In the genomic region with DNA sequence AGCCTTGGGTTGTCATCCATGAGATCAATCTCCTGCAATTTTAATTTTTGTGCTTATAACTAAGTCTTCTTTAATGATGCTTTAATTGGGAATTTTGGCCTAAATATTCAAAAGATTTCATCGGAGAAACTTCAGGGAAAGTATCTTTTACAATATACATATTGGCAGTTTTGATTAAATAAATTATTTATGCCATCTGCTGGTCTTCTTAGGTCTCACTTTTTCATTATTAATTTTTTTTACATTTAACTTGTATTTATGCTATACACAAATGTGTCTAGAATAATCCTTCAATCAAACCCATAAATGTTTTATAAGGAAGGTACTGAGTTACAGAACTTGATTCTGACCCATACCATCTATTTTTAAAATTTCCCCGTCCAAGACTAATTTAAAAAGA, we compare ENCODE assay signal across 23 cellular contexts.
A peak's percentile ranks its signal among the peaks of the same experiment; 100 is the strongest.
DNase-seq lines count a peak whose midpoint lies in the region; ATAC-seq and TF ChIP-seq lines count a peak whose summit lies in the region.
"Had no signal": no experiment of that assay in that cellular context is flagged by ENCODE, and none has a peak within 500 bp of the region (broad histone marks: within the 10 kb centered on the region; RNA-seq: fewer than 3 reads in every experiment).

No MANE protein-coding gene starts in this region.

- H3K9me3 ChIP-seq in breast epithelium (no peaks in the 10 kb centered on the region), PC-3 (ENCODE audit: low read length) (no peaks in the 10 kb centered on the region)
- no peaks in the 10 kb centered on the region for H3K9me3 ChIP-seq in effector memory CD4-positive, alpha-beta T cell (ENCODE audit: control insufficient read depth, low read length)
- H3K9me3 ChIP-seq: BLaER1, esophagus squamous epithelium, lower lobe of right lung, right lobe of liver, transverse colon had no signal

- H3K4me2 ChIP-seq in PC-3 (ENCODE audit: low read length) = no peak overlapping the region
- H3K4me2 ChIP-seq: BLaER1 had no signal

- no peaks in the 10 kb centered on the region for H3K27me3 ChIP-seq in breast epithelium
- H3K27me3 ChIP-seq in PC-3 (ENCODE audit: low read length) = no peaks in the 10 kb centered on the region
- no peaks in the 10 kb centered on the region for H3K27me3 ChIP-seq in effector memory CD4-positive, alpha-beta T cell (replicated peaks; ENCODE audit: control insufficient read depth, insufficient read depth, low read length, poor library complexity, severe bottlenecking)
- H3K27me3 ChIP-seq: BLaER1, esophagus squamous epithelium, right lobe of liver, transverse colon had no signal

- no TSS peak for BruUV-seq in MCF 10A (replicated peaks; lab: Mats Ljungman, UMichigan)
- no TSS peak for BruUV-seq in PC-3 (replicated peaks; lab: Mats Ljungman, UMichigan)

- no peak for ATAC-seq in PC-3
- ATAC-seq in stimulated activated naive CD8-positive, alpha-beta T cell treated with anti-CD3 and anti-CD28 coated beads, Interleukin-15, amount 100 ng/mL, for 72 hours = no peak
- ATAC-seq: activated CD4-positive, CD25-positive, alpha-beta regulatory T cell treated with anti-CD3 and anti-CD28 coated beads, Interleukin-2, amount 50 U/mL, for 24 hours; lower lobe of right lung; natural killer cell treated with Interleukin-12 subunit alpha and Interleukin-12 subunit beta and Interleukin-15 and Interleukin-18, amount 100 ng/mL, for 72 hours; right lobe of liver had no signal

- H3K9ac ChIP-seq in PC-3 (ENCODE audit: low read length) = no peak overlapping the region
- H3K9ac ChIP-seq: BLaER1 had no signal

- no peaks in the 10 kb centered on the region for H3K27me3 Mint-ChIP-seq in MCF 10A (ENCODE audit: insufficient read depth, unreplicated experiment)
- H3K27me3 Mint-ChIP-seq in stimulated activated naive CD8-positive, alpha-beta T cell treated with anti-CD3 and anti-CD28 coated beads, Interleukin-15, amount 100 ng/mL, for 72 hours = no peaks in the 10 kb centered on the region
- H3K27me3 Mint-ChIP-seq: natural killer cell treated with Interleukin-12 subunit alpha and Interleukin-12 subunit beta and Interleukin-15 and Interleukin-18, amount 100 ng/mL, for 72 hours had no signal

- no peaks in the 10 kb centered on the region for H3K36me3 ChIP-seq in breast epithelium
- no peaks in the 10 kb centered on the region for H3K36me3 ChIP-seq in PC-3 (ENCODE audit: low read depth, low read length)
- no peaks in the 10 kb centered on the region for H3K36me3 ChIP-seq in effector memory CD4-positive, alpha-beta T cell (ENCODE audit: control insufficient read depth, insufficient read depth, low read length)
- H3K36me3 ChIP-seq: BLaER1, esophagus squamous epithelium, lower lobe of right lung, right lobe of liver, transverse colon had no signal

- H2AFZ ChIP-seq in PC-3 (ENCODE audit: low read length) = no peak overlapping the region

- no peaks in the 10 kb centered on the region for H4K20me1 ChIP-seq in PC-3 (ENCODE audit: low read length)
- H4K20me1 ChIP-seq: BLaER1 had no signal

- H3K4me3 ChIP-seq in breast epithelium (no peak overlapping the region), PC-3 (ENCODE audit: low read length) (no peak overlapping the region), fibroblast of mammary gland (ENCODE audit: control insufficient read depth, low read depth, low read length) (no peak overlapping the region)
- H3K4me3 ChIP-seq in effector memory CD4-positive, alpha-beta T cell (ENCODE audit: insufficient read depth, low read depth, low read length, poor library complexity, severe bottlenecking) = no peak overlapping the region
- H3K4me3 ChIP-seq: BLaER1, lower lobe of right lung, right lobe of liver, transverse colon had no signal

- no peaks in the 10 kb centered on the region for H3K79me2 ChIP-seq in PC-3 (ENCODE audit: low read length)

- POLR2A ChIA-PET in MCF 10A (lab: Yijun Ruan, JAX) (no interaction called here), PC-3 (lab: Charles Lee; ENCODE audit: unreplicated experiment) (no interaction called here)

- CTCF ChIA-PET in MCF 10A (lab: Yijun Ruan, JAX) (interaction anchor here (0.7 to 1.3 kb wide), 3 partner anchors 19 to 115 kb away, joined by 3 to 4 read pairs (median 3); no protein-coding TSS in a partner anchor), PC-3 (lab: Charles Lee) (no interaction called here)

- H3K4me1 ChIP-seq in breast epithelium (no peaks in the 10 kb centered on the region), PC-3 (ENCODE audit: insufficient read depth, low read length) (peaks cover 8% of the 10 kb centered on the region)
- no peaks in the 10 kb centered on the region for H3K4me1 ChIP-seq in effector memory CD4-positive, alpha-beta T cell (ENCODE audit: control insufficient read depth, insufficient read depth, low read length, poor library complexity, severe bottlenecking)
- H3K4me1 ChIP-seq: BLaER1, esophagus squamous epithelium, lower lobe of right lung had no signal

- no peak overlapping the region for H3K27ac ChIP-seq in breast epithelium
- no peak overlapping the region for H3K27ac ChIP-seq in PC-3 (ENCODE audit: low read length)
- H3K27ac ChIP-seq in effector memory CD4-positive, alpha-beta T cell (ENCODE audit: insufficient read depth, low read length, poor library complexity, severe bottlenecking) = no peak overlapping the region
- H3K27ac ChIP-seq: BLaER1, esophagus squamous epithelium, lower lobe of right lung, right lobe of liver, transverse colon had no signal

- H3K36me3 Mint-ChIP-seq in MCF 10A (ENCODE audit: insufficient read depth, unreplicated experiment) = no peaks in the 10 kb centered on the region
- H3K36me3 Mint-ChIP-seq: brain; natural killer cell treated with Interleukin-12 subunit alpha and Interleukin-12 subunit beta and Interleukin-15 and Interleukin-18, amount 100 ng/mL, for 72 hours had no signal

- H3K4me1 Mint-ChIP-seq in MCF 10A (ENCODE audit: insufficient read depth, unreplicated experiment) = peaks cover 6% of the 10 kb centered on the region
- no peaks in the 10 kb centered on the region for H3K4me1 Mint-ChIP-seq in stimulated activated naive CD8-positive, alpha-beta T cell treated with anti-CD3 and anti-CD28 coated beads, Interleukin-15, amount 100 ng/mL, for 72 hours
- H3K4me1 Mint-ChIP-seq: brain had no signal

- peak; percentile 6 for DNase-seq in MCF 10A (ENCODE audit: unreplicated experiment)
- DNase-seq in breast epithelium (ENCODE audit: low spot score in 2 of 2) = no peak
- peak; percentile 7 for DNase-seq in PC-3
- DNase-seq in fibroblast of mammary gland (ENCODE audit: low read depth) = no peak
- no peak for DNase-seq in effector memory CD4-positive, alpha-beta T cell
- DNase-seq in stimulated activated naive CD8-positive, alpha-beta T cell treated with anti-CD3 and anti-CD28 coated beads, Interleukin-15, amount 100 ng/mL, for 72 hours = no peak
- no peak for DNase-seq in stimulated activated CD4-positive, alpha-beta T cell treated with anti-CD3 and anti-CD28 coated beads, Interleukin-4, amount 100 ng/mL, for 24 hours
- no peak for DNase-seq in GM19238 (ENCODE audit: insufficient read length, low spot score)
- DNase-seq: activated T-cell treated with anti-CD3 and anti-CD28 coated beads, Interleukin-2, amount 50 U/mL, for 1 hour; esophagus squamous epithelium; lower lobe of right lung; NCI-H1436; NCI-H2107; NCI-H446; right lobe of liver; SIG-M5; stimulated activated CD4-positive, alpha-beta T cell treated with anti-CD3 and anti-CD28 coated beads, Interleukin-15, amount 100 ng/mL, for 24 hours; T-helper 1 cell; transverse colon had no signal

- H3K9me3 Mint-ChIP-seq in MCF 10A (ENCODE audit: unreplicated experiment) = no peaks in the 10 kb centered on the region
- no peaks in the 10 kb centered on the region for H3K9me3 Mint-ChIP-seq in stimulated activated naive CD8-positive, alpha-beta T cell treated with anti-CD3 and anti-CD28 coated beads, Interleukin-15, amount 100 ng/mL, for 72 hours
- H3K9me3 Mint-ChIP-seq: brain; natural killer cell treated with Interleukin-12 subunit alpha and Interleukin-12 subunit beta and Interleukin-15 and Interleukin-18, amount 100 ng/mL, for 72 hours had no signal

- no peak overlapping the region for H3K27ac Mint-ChIP-seq in MCF 10A (ENCODE audit: low read depth, unreplicated experiment)
- no peak overlapping the region for H3K27ac Mint-ChIP-seq in stimulated activated naive CD8-positive, alpha-beta T cell treated with anti-CD3 and anti-CD28 coated beads, Interleukin-15, amount 100 ng/mL, for 72 hours
- H3K27ac Mint-ChIP-seq: brain; natural killer cell treated with Interleukin-12 subunit alpha and Interleukin-12 subunit beta and Interleukin-15 and Interleukin-18, amount 100 ng/mL, for 72 hours had no signal

- no peaks in the 10 kb centered on the region for H3K9me2 ChIP-seq in PC-3 (replicated peaks; ENCODE audit: low read length)

- no peaks in the 10 kb centered on the region for H3F3A ChIP-seq in PC-3 (ENCODE audit: low read length, unreplicated experiment)

- no peak overlapping the region for H3K4me3 Mint-ChIP-seq in MCF 10A (ENCODE audit: unreplicated experiment)
- H3K4me3 Mint-ChIP-seq in stimulated activated naive CD8-positive, alpha-beta T cell treated with anti-CD3 and anti-CD28 coated beads, Interleukin-15, amount 100 ng/mL, for 72 hours = no peak overlapping the region
- H3K4me3 Mint-ChIP-seq: brain; natural killer cell treated with Interleukin-12 subunit alpha and Interleukin-12 subunit beta and Interleukin-15 and Interleukin-18, amount 100 ng/mL, for 72 hours had no signal

- TF ChIP-seq CTCF in MCF 10A (IDR thresholded peaks at IDR 0.05; ENCODE audit: unreplicated experiment) = peak; percentile 9
- TF ChIP-seq CTCF in breast epithelium (IDR thresholded peaks at IDR 0.05) = no peak
- TF ChIP-seq CTCF in PC-3 (conservative IDR thresholded peaks at IDR 0.05; ENCODE audit: low read depth, low read length) = 0 out of 2 replicates have a peak, but pooled peaks have one; percentile 45
- peak; percentile 0 for TF ChIP-seq CTCF in fibroblast of mammary gland (conservative IDR thresholded peaks at IDR 0.05; ENCODE audit: control insufficient read depth, insufficient read depth, low read depth, low read length)

- intact Hi-C loops in MCF 10A (cut with micrococcal nuclease) (no loop called here), breast epithelium (cut with DNase I; ENCODE audit: low total_unique reads) (no loop called here), PC-3 (cut with micrococcal nuclease) (loop anchor here (2.0 to 10.0 kb wide), 2 partner anchors 148 to 498 kb away; no protein-coding TSS in a partner anchor)

- no peak for TF ChIP-seq POLR2A in breast epithelium (IDR thresholded peaks at IDR 0.05)

Comparison
In these comparisons a context has a peak if more than half of its experiments do, and no peak if none do; other contexts are left out.
1. DNase-seq: peak in MCF 10A (single experiment) and PC-3 (single experiment); none in breast epithelium (0 of 2), fibroblast of mammary gland (single experiment), effector memory CD4-positive, alpha-beta T cell (0 of 3), stimulated activated naive CD8-positive, alpha-beta T cell treated with anti-CD3 and anti-CD28 coated beads, Interleukin-15, amount 100 ng/mL, for 72 hours (0 of 2), stimulated activated CD4-positive, alpha-beta T cell treated with anti-CD3 and anti-CD28 coated beads, Interleukin-4, amount 100 ng/mL, for 24 hours (single experiment) and GM19238 (single experiment).
2. CTCF ChIP-seq: peak in MCF 10A (single experiment), PC-3 (single experiment) and fibroblast of mammary gland (single experiment); none in breast epithelium (0 of 3).